13 cellular contexts compared by ENCODE assay signal in genomic region chr20:45354423-45355208, GRCh38. TPM values are rescaled to one million over a fixed set of nuclear protein-coding genes. Genes with fewer than 3 reads are reported as not detected.
DNase-seq lines count a peak whose midpoint lies in the region; ATAC-seq lines count a peak whose summit lies in the region.
"Had no signal": no experiment of that assay in that cellular context is flagged by ENCODE, and none has a peak within 500 bp of the region (broad histone marks: within the 10 kb centered on the region; RNA-seq: fewer than 3 reads in every experiment).

No MANE protein-coding gene starts in this region.

- H3K36me3 Mint-ChIP-seq in CD4-positive, CD25-positive, alpha-beta regulatory T cell, result no peaks in the 10 kb centered on the region
- no peaks in the 10 kb centered on the region for H3K36me3 Mint-ChIP-seq in activated naive CD8-positive, alpha-beta T cell treated with anti-CD3 and anti-CD28 coated beads, Interleukin-2, amount 50 U/mL, for 24 hours (ENCODE audit: low read depth)

- no peaks in the 10 kb centered on the region for H3K9me3 ChIP-seq in CD4-positive, CD25-positive, alpha-beta regulatory T cell (ENCODE audit: control insufficient read depth in 2 of 2, low read length in 2 of 2)

- no peaks in the 10 kb centered on the region for H3K9me3 Mint-ChIP-seq in CD4-positive, CD25-positive, alpha-beta regulatory T cell
- no peaks in the 10 kb centered on the region for H3K9me3 Mint-ChIP-seq in activated naive CD8-positive, alpha-beta T cell treated with anti-CD3 and anti-CD28 coated beads, Interleukin-2, amount 50 U/mL, for 24 hours

- no peak for DNase-seq in CD4-positive, CD25-positive, alpha-beta regulatory T cell
- DNase-seq in HT1080 (ENCODE audit: low read depth), result peak; percentile 36
- peak; percentile 35 for DNase-seq in activated naive CD8-positive, alpha-beta T cell treated with anti-CD3 and anti-CD28 coated beads, Interleukin-2, amount 50 U/mL, for 24 hours
- peak; percentile 55 for DNase-seq in mesenteric fat pad (ENCODE audit: low spot score)
- DNase-seq in RPMI8226, result no peak
- no peak for DNase-seq in cerebellum (ENCODE audit: low spot score)
- DNase-seq: activated CD8-positive, alpha-beta memory T cell treated with anti-CD3 and anti-CD28 coated beads, Interleukin-2, amount 50 U/mL, for 48 hours; NCI-H2107 had no signal

- H3K27me3 ChIP-seq in CD4-positive, CD25-positive, alpha-beta regulatory T cell (ENCODE audit: control insufficient read depth, insufficient read depth, low read length), result no peaks in the 10 kb centered on the region

- H3K27me3 Mint-ChIP-seq in CD4-positive, CD25-positive, alpha-beta regulatory T cell, result no peaks in the 10 kb centered on the region
- no peaks in the 10 kb centered on the region for H3K27me3 Mint-ChIP-seq in activated naive CD8-positive, alpha-beta T cell treated with anti-CD3 and anti-CD28 coated beads, Interleukin-2, amount 50 U/mL, for 24 hours

- peak overlapping the region; percentile 36 for H3K27ac ChIP-seq in CD4-positive, CD25-positive, alpha-beta regulatory T cell (ENCODE audit: insufficient read depth, low read length, poor library complexity, severe bottlenecking)

- H3K4me1 ChIP-seq in CD4-positive, CD25-positive, alpha-beta regulatory T cell (ENCODE audit: control insufficient read depth, insufficient read depth, low read length, poor library complexity, severe bottlenecking), result peaks cover 6% of the 10 kb centered on the region

- H3K36me3 ChIP-seq in CD4-positive, CD25-positive, alpha-beta regulatory T cell (ENCODE audit: control insufficient read depth, insufficient read depth, low read length), result no peaks in the 10 kb centered on the region

- H3K4me1 Mint-ChIP-seq in CD4-positive, CD25-positive, alpha-beta regulatory T cell, result peaks cover 0 to 37% (median 26%) of the 10 kb centered on the region in 4 donors
- H3K4me1 Mint-ChIP-seq in activated naive CD8-positive, alpha-beta T cell treated with anti-CD3 and anti-CD28 coated beads, Interleukin-2, amount 50 U/mL, for 24 hours, result peaks cover 75% of the 10 kb centered on the region

- peak overlapping the region; percentile 56 to 82 (median 77) for H3K27ac Mint-ChIP-seq in CD4-positive, CD25-positive, alpha-beta regulatory T cell
- H3K27ac Mint-ChIP-seq in activated naive CD8-positive, alpha-beta T cell treated with anti-CD3 and anti-CD28 coated beads, Interleukin-2, amount 50 U/mL, for 24 hours, result peak overlapping the region; percentile 90

- H3K4me3 Mint-ChIP-seq in CD4-positive, CD25-positive, alpha-beta regulatory T cell, result peak overlapping the region in 1 of 4 donors; percentile 59
- peak overlapping the region; percentile 69 for H3K4me3 Mint-ChIP-seq in activated naive CD8-positive, alpha-beta T cell treated with anti-CD3 and anti-CD28 coated beads, Interleukin-2, amount 50 U/mL, for 24 hours

- peak overlapping the region; percentile 54 for H3K4me3 ChIP-seq in CD4-positive, CD25-positive, alpha-beta regulatory T cell (ENCODE audit: low read depth, low read length)

- ATAC-seq in CD4-positive, CD25-positive, alpha-beta regulatory T cell (ENCODE audit: low read depth in 2 of 2), result no peak
- ATAC-seq in activated naive CD8-positive, alpha-beta T cell treated with anti-CD3 and anti-CD28 coated beads, Interleukin-2, amount 50 U/mL, for 24 hours, result peak; percentile 85
- ATAC-seq in HG02588 (IDR thresholded peaks at IDR 0.05; ENCODE audit: unreplicated experiment) (no peak), HG03457 (IDR thresholded peaks at IDR 0.05; ENCODE audit: unreplicated experiment) (no peak)

RNA-seq across cellular contexts. Expression of gene SDC4, which starts 6.4 kb away (rescaled TPM):
- 8.2 TPM for total RNA-seq in CD4-positive, CD25-positive, alpha-beta regulatory T cell
- 1 to 10 TPM; 2.2 to 6.3 (median 3.7) TPM for polyA plus RNA-seq in CD4-positive, CD25-positive, alpha-beta regulatory T cell
- total RNA-seq in HT1080 (2014; rRNA removed; shearing (Covaris generic)), result 47.8 and 53.4 TPM in 2 replicates
- 85.3 and 88.9 TPM in 2 replicates for polyA plus RNA-seq in HT1080 (2015; cell fraction: cytosol; rRNA removed)
- polyA plus RNA-seq in HT1080 (2015; cell fraction: nucleus; rRNA removed), result 61.9 and 74.5 TPM in 2 replicates
- total RNA-seq in mesenteric fat pad (81.6 TPM), cerebellum (1.6 TPM)

RNA-seq across cellular contexts. Expression of gene SYS1, which starts 8.3 kb away (rescaled TPM):
- 94.2 TPM for total RNA-seq in CD4-positive, CD25-positive, alpha-beta regulatory T cell
- 10 to 100 TPM; 38.4 to 54.3 (median 42.0) TPM for polyA plus RNA-seq in CD4-positive, CD25-positive, alpha-beta regulatory T cell
- 16.2 and 28.9 TPM in 2 replicates for total RNA-seq in HT1080 (2014; rRNA removed; shearing (Covaris generic))
- polyA plus RNA-seq in HT1080 (2015; cell fraction: cytosol; rRNA removed), result 18.7 and 19.1 TPM in 2 replicates
- polyA plus RNA-seq in HT1080 (2015; cell fraction: nucleus; rRNA removed), result 10.9 and 13.6 TPM in 2 replicates
- total RNA-seq in mesenteric fat pad (23.8 TPM), cerebellum (26.8 TPM)

RNA-seq across cellular contexts. Expression of gene TP53TG5, which starts 23.5 kb away (rescaled TPM):
- total RNA-seq in CD4-positive, CD25-positive, alpha-beta regulatory T cell, result not detected
- under 1 TPM; 0.18 to 0.56 (median 0.23) TPM for polyA plus RNA-seq in CD4-positive, CD25-positive, alpha-beta regulatory T cell
- total RNA-seq in HT1080 (2014; rRNA removed; shearing (Covaris generic)), result not detected in 2 replicates
- polyA plus RNA-seq in HT1080 (2015; cell fraction: cytosol; rRNA removed), result not detected in 2 replicates
- not detected in 2 replicates for polyA plus RNA-seq in HT1080 (2015; cell fraction: nucleus; rRNA removed)
- total RNA-seq in mesenteric fat pad (not detected), cerebellum (not detected)
- total RNA-seq: dermis microvascular lymphatic vessel endothelial cell, osteocyte, SK-MEL-5 had no signal

RNA-seq across cellular contexts. Expression of gene MATN4, which starts 46.5 kb away (rescaled TPM):
- total RNA-seq in CD4-positive, CD25-positive, alpha-beta regulatory T cell, result not detected
- polyA plus RNA-seq in CD4-positive, CD25-positive, alpha-beta regulatory T cell, result under 1 TPM in 1 of 4 donors, not detected in 3; 0.10 TPM
- total RNA-seq in HT1080 (2014; rRNA removed; shearing (Covaris generic)), result 0.10 TPM in 1 of 2 replicates, not detected in the other
- polyA plus RNA-seq in HT1080 (2015; cell fraction: cytosol; rRNA removed), result 0.24 and 0.36 TPM in 2 replicates
- 0.33 and 0.42 TPM in 2 replicates for polyA plus RNA-seq in HT1080 (2015; cell fraction: nucleus; rRNA removed)
- total RNA-seq in mesenteric fat pad (not detected), cerebellum (not detected)
- total RNA-seq: osteocyte had no signal

RNA-seq across cellular contexts. Expression of gene RBPJL, which starts 48.0 kb away (rescaled TPM):
- not detected for total RNA-seq in CD4-positive, CD25-positive, alpha-beta regulatory T cell
- not detected for polyA plus RNA-seq in CD4-positive, CD25-positive, alpha-beta regulatory T cell
- total RNA-seq in HT1080 (2014; rRNA removed; shearing (Covaris generic)), result not detected in 2 replicates
- not detected in 2 replicates for polyA plus RNA-seq in HT1080 (2015; cell fraction: cytosol; rRNA removed)
- polyA plus RNA-seq in HT1080 (2015; cell fraction: nucleus; rRNA removed), result not detected in 2 replicates
- total RNA-seq in mesenteric fat pad (not detected), cerebellum (not detected)
- total RNA-seq: dermis microvascular lymphatic vessel endothelial cell, osteocyte, SK-MEL-5 had no signal

Comparison
In these comparisons a context has a peak if more than half of its experiments do, and no peak if none do; other contexts are left out.
1. DNase-seq: peak in HT1080 (single experiment), activated naive CD8-positive, alpha-beta T cell treated with anti-CD3 and anti-CD28 coated beads, Interleukin-2, amount 50 U/mL, for 24 hours (single experiment) and mesenteric fat pad (single experiment); none in CD4-positive, CD25-positive, alpha-beta regulatory T cell (0 of 3), RPMI8226 (single experiment) and cerebellum (single experiment).